ENCODE assay signal across 13 cellular contexts in the genomic region with DNA sequence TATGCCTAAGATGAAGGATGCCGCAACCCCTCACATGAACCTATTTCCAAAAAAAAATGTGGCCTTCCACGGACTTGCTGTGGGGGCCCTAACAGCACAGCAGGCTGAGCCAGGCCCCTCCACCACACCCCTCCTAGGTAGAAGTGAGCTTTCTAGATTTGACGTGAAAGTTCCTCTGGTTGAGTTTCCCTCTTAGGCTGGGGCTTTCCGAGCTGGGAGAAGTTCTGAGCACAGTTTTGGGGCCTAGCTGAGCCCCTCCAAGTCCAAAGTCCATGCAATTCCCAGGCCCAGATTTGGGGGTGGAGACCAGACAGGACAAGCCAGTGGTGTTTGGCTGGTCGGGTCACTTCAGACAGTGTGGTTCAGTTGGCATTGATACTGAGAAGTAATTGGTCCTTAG. TPM values are rescaled to one million over a fixed set of nuclear protein-coding genes. Genes with fewer than 3 reads are reported as not detected.
DNase-seq lines count a peak whose midpoint lies in the region; ATAC-seq and TF ChIP-seq lines count a peak whose summit lies in the region.
"Had no signal": no experiment of that assay in that cellular context is flagged by ENCODE, and none has a peak within 500 bp of the region (broad histone marks: within the 10 kb centered on the region; RNA-seq: fewer than 3 reads in every experiment).

No MANE protein-coding gene starts in this region.

- peaks cover 11 to 13% of the 10 kb centered on the region in 2 donors for H3K4me1 Mint-ChIP-seq in natural killer cell treated with Interleukin-12 subunit alpha and Interleukin-12 subunit beta and Interleukin-15 and Interleukin-18, amount 100 ng/mL, for 72 hours (ENCODE audit: low read depth in 2 of 2)

- H3K4me3 ChIP-seq in RWPE2 (ENCODE audit: severe bottlenecking), result no peak overlapping the region

- H3K36me3 Mint-ChIP-seq in natural killer cell treated with Interleukin-12 subunit alpha and Interleukin-12 subunit beta and Interleukin-15 and Interleukin-18, amount 100 ng/mL, for 72 hours, result no peaks in the 10 kb centered on the region
- H3K36me3 Mint-ChIP-seq: brain had no signal

- H3K27me3 Mint-ChIP-seq in natural killer cell treated with Interleukin-12 subunit alpha and Interleukin-12 subunit beta and Interleukin-15 and Interleukin-18, amount 100 ng/mL, for 72 hours, result peaks cover 0 to 11% of the 10 kb centered on the region in 2 donors

- H3K9me3 Mint-ChIP-seq in natural killer cell treated with Interleukin-12 subunit alpha and Interleukin-12 subunit beta and Interleukin-15 and Interleukin-18, amount 100 ng/mL, for 72 hours, result no peaks in the 10 kb centered on the region
- H3K9me3 Mint-ChIP-seq: CD4-positive, alpha-beta T cell; neural crest cell had no signal

- H3K27ac Mint-ChIP-seq in natural killer cell treated with Interleukin-12 subunit alpha and Interleukin-12 subunit beta and Interleukin-15 and Interleukin-18, amount 100 ng/mL, for 72 hours, result no peak overlapping the region
- H3K27ac Mint-ChIP-seq: brain; CD4-positive, alpha-beta T cell had no signal

- H3K36me3 ChIP-seq in RWPE2 (ENCODE audit: low read depth), result peaks cover 25% of the 10 kb centered on the region

- peak overlapping the region; percentile 0; the same call in 1 of the 2 replicates for H3K27ac ChIP-seq in C4-2B
- peak overlapping the region; percentile 20 for H3K27ac ChIP-seq in RWPE2 (ENCODE audit: poor library complexity, severe bottlenecking)
- H3K27ac ChIP-seq: suprapubic skin had no signal

- peak; percentile 72 for DNase-seq in GM20000 (ENCODE audit: low spot score)
- no peak for DNase-seq in RWPE2 (ENCODE audit: low spot score)
- DNase-seq in natural killer cell treated with Interleukin-12 subunit alpha and Interleukin-12 subunit beta and Interleukin-15 and Interleukin-18, amount 100 ng/mL, for 72 hours (ENCODE audit: low spot score), result no peak
- DNase-seq in activated CD8-positive, alpha-beta memory T cell treated with anti-CD3 and anti-CD28 coated beads for 24 hours, result no peak
- no peak for DNase-seq in NCI-H82 treated with DMSO at 0.1 percent for 48 hours (lab: John Stamatoyannopoulos, UW; ENCODE audit: unreplicated experiment)
- DNase-seq in pons (ENCODE audit: low spot score), result no peak
- no peak for DNase-seq in NOMO-1 treated with DMSO at 0.1 percent for 48 hours (lab: John Stamatoyannopoulos, UW; ENCODE audit: unreplicated experiment)

- no peaks in the 10 kb centered on the region for H3K9me3 ChIP-seq in RWPE2 (ENCODE audit: severe bottlenecking)
- H3K9me3 ChIP-seq: suprapubic skin had no signal

- peak overlapping the region; percentile 20 for H3K4me3 Mint-ChIP-seq in natural killer cell treated with Interleukin-12 subunit alpha and Interleukin-12 subunit beta and Interleukin-15 and Interleukin-18, amount 100 ng/mL, for 72 hours
- H3K4me3 Mint-ChIP-seq: neural crest cell had no signal

- H3K4me1 ChIP-seq in RWPE2 (ENCODE audit: insufficient read depth, poor library complexity, severe bottlenecking), result peaks cover 7% of the 10 kb centered on the region

- TF ChIP-seq CTCF in C4-2B (conservative IDR thresholded peaks at IDR 0.05), result no peak
- no peak for TF ChIP-seq CTCF in GM20000 (IDR thresholded peaks at IDR 0.05; ENCODE audit: extremely low read depth, missing control alignments)
- TF ChIP-seq CTCF in RWPE2 (IDR thresholded peaks at IDR 0.05; ENCODE audit: poor library complexity, severe bottlenecking), result no peak

- no peak for ATAC-seq in RWPE2 (ENCODE audit: low read depth)
- ATAC-seq in natural killer cell treated with Interleukin-12 subunit alpha and Interleukin-12 subunit beta and Interleukin-15 and Interleukin-18, amount 100 ng/mL, for 72 hours, result no peak

- H3K27me3 ChIP-seq in RWPE2 (ENCODE audit: insufficient read depth, poor library complexity, severe bottlenecking), result no peaks in the 10 kb centered on the region
- H3K27me3 ChIP-seq: suprapubic skin had no signal

RNA-seq across cellular contexts. Expression of a gene that starts 13.8 kb away (rescaled TPM):
- 1 to 10 TPM; 2.7 to 3.3 TPM for total RNA-seq in natural killer cell treated with Interleukin-12 subunit alpha and Interleukin-12 subunit beta and Interleukin-15 and Interleukin-18, amount 100 ng/mL, for 72 hours
- total RNA-seq: OCI-LY7 had no signal

RNA-seq across cellular contexts. Expression of a gene that starts 24.2 kb away (rescaled TPM):
- total RNA-seq in natural killer cell treated with Interleukin-12 subunit alpha and Interleukin-12 subunit beta and Interleukin-15 and Interleukin-18, amount 100 ng/mL, for 72 hours, result 10 to 100 TPM; 41.6 to 57.8 TPM

RNA-seq across cellular contexts. Expression of a gene that starts 56.2 kb away (rescaled TPM):
- total RNA-seq in natural killer cell treated with Interleukin-12 subunit alpha and Interleukin-12 subunit beta and Interleukin-15 and Interleukin-18, amount 100 ng/mL, for 72 hours, result 1 to 10 TPM in 1 of 2 donors, under 1 TPM in 1; 0.21 to 1.2 TPM
